ENCODE assay signal across 16 cellular contexts in the genomic region with DNA sequence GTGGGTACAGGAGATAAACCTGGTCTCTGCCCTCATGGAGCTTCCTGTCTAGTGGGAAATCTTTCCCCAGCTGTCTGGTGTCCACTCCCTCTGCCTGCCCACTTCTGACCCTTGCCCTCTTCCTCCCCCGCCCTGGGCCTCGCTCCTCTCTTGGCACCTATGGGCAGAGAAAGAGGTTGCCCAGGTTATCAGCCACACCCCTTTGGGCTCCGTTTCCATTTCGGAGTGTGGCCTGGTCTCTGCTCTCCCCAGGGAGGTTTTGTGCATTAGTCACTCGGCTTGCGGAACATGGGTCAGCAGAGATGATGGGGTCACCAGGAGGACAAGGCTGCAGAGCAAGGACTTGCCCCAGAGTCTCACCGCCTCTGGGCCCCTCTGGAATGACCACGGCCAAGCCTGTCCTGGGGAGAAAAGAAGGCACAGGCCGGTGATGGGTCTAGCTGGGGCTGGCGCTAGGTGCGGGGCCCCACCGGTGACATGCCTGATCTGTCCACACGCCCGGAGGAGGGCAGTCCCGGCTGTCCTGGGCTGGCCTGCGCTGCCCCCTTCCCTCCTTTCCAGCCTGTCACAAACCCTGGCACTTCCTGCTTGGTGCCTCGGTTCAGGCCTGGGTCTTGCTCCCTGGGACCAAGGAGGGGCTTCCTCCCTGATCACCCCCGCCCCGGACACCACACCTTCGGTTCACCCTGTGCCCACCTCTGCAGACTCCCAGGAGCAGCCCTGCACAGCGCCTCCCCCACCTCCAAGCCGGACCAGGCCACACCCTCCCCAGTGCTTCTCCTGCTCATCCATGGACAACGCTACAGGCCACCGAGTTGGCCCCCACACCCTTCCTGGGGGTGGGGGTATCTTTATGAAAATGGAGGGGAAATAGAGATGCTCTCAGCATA. TPM values are rescaled to one million over a fixed set of nuclear protein-coding genes. Genes with fewer than 3 reads are reported as not detected.
DNase-seq lines count a peak whose midpoint lies in the region; ATAC-seq and TF ChIP-seq lines count a peak whose summit lies in the region.
"Had no signal": no experiment of that assay in that cellular context is flagged by ENCODE, and none has a peak within 500 bp of the region (broad histone marks: within the 10 kb centered on the region; RNA-seq: fewer than 3 reads in every experiment).

No MANE protein-coding gene starts in this region.

- no peaks in the 10 kb centered on the region for H3K9me3 ChIP-seq in right cardiac atrium (ENCODE audit: control insufficient read depth, low read length)
- H3K9me3 ChIP-seq in adrenal gland (replicated peaks in 1 of 3) = no peaks in the 10 kb centered on the region
- no peaks in the 10 kb centered on the region for H3K9me3 ChIP-seq in hepatocyte (ENCODE audit: low read depth)
- H3K9me3 ChIP-seq in transverse colon = no peaks in the 10 kb centered on the region

- WGBS in right cardiac atrium = 69% methylated on average over 24 of the region's 24 CpGs
- 69 to 78% (median 72%) methylated on average over 15 to 24 of the region's 24 CpGs for WGBS in adrenal gland, 4 donors
- WGBS in hepatocyte (ENCODE audit: low lambda C conversion rate, missing lambda C conversion rate) = 68% methylated on average over 20 of the region's 24 CpGs
- 70 to 84% methylated on average over 5 to 24 of the region's 24 CpGs for WGBS in transverse colon (ENCODE audit: low coverage in 1 of 2), 2 donors

- no peaks in the 10 kb centered on the region for H3K27me3 ChIP-seq in right cardiac atrium (ENCODE audit: control insufficient read depth, insufficient read depth)
- H3K27me3 ChIP-seq in adrenal gland = no peaks in the 10 kb centered on the region
- no peaks in the 10 kb centered on the region for H3K27me3 ChIP-seq in hepatocyte
- H3K27me3 ChIP-seq in transverse colon = no peaks in the 10 kb centered on the region

- intact Hi-C loops in right cardiac atrium (cut with DNase I) = loop anchor here in 1 of 4 donors (10.0 kb wide), 1 partner anchor 283 kb away; no protein-coding TSS in a partner anchor
- intact Hi-C loops in Right ventricle myocardium superior (cut with DNase I) = no loop called here
- intact Hi-C loops in adrenal gland (cut with DNase I) = no loop called here
- intact Hi-C loops in transverse colon (cut with DNase I; ENCODE audit: low total_unique reads) = no loop called here

- no peaks in the 10 kb centered on the region for H4K20me1 ChIP-seq in hepatocyte (ENCODE audit: insufficient read depth, poor library complexity, severe bottlenecking)

- H3K9me2 ChIP-seq in hepatocyte (replicated peaks; ENCODE audit: insufficient read depth) = no peaks in the 10 kb centered on the region

- no peak for TF ChIP-seq CTCF in adrenal gland (IDR thresholded peaks at IDR 0.05)
- TF ChIP-seq CTCF in hepatocyte (IDR thresholded peaks at IDR 0.05; ENCODE audit: poor library complexity) = no peak
- no peak for TF ChIP-seq CTCF in transverse colon (IDR thresholded peaks at IDR 0.05)

- H3K27ac ChIP-seq in right cardiac atrium (ENCODE audit: low read length) = no peak overlapping the region
- H3K27ac ChIP-seq in adrenal gland = peak overlapping the region in 2 of 5 donors; percentile 39 to 63
- H3K27ac ChIP-seq in hepatocyte = peak overlapping the region; percentile 40
- no peak overlapping the region for H3K27ac ChIP-seq in transverse colon
- H3K27ac ChIP-seq: epithelial cell of prostate had no signal

- ATAC-seq in right cardiac atrium (peak; percentile 21 to 29), Right ventricle myocardium superior (ENCODE audit: poor library complexity) (no peak)
- ATAC-seq: activated naive CD4-positive, alpha-beta T cell treated with anti-CD3 and anti-CD28 coated beads, Interleukin-2, amount 50 U/mL, for 72 hours had no signal

- no peak for TF ChIP-seq EP300 in transverse colon (IDR thresholded peaks at IDR 0.05; ENCODE audit: low read depth)

- no peak overlapping the region for H2AFZ ChIP-seq in hepatocyte

- DNase-seq in right cardiac atrium (peak in 1 of 3 donors; percentile 42), Right ventricle myocardium superior (no peak), adrenal gland (peak in 6 of 7 donors; percentile 72 to 91 (median 82)), hepatocyte (ENCODE audit: low spot score) (peak; percentile 58), transverse colon (peak; percentile 45), DMS79 treated with DMSO at 0.1 percent for 48 hours (lab: John Stamatoyannopoulos, UW) (no peak), NCI-H1417 treated with DMSO at 0.1 percent for 48 hours (lab: John Stamatoyannopoulos, UW) (no peak), Ammon's horn (ENCODE audit: low spot score) (no peak)
- DNase-seq: 8988T; activated CD4-positive, CD25-positive, alpha-beta regulatory T cell; activated CD8-positive, alpha-beta memory T cell treated with anti-CD3 and anti-CD28 coated beads, Interleukin-2, amount 50 U/mL, for 48 hours; NCI-H1105; substantia nigra had no signal

- no peaks in the 10 kb centered on the region for H3K79me2 ChIP-seq in hepatocyte

- in situ Hi-C loops in transverse colon (cut with MboI; ENCODE audit: low pct_ligation_motif_present in 1 of 4, low pct_unique_long_range_greater_than_20kb in 1 of 4, low sequenced_read_pairs in 3 of 4) = no loop called here

- no peak overlapping the region for H3K4me2 ChIP-seq in hepatocyte

- H3K4me3 ChIP-seq in right cardiac atrium (ENCODE audit: low read length) (no peak overlapping the region), adrenal gland (no peak overlapping the region), hepatocyte (no peak overlapping the region), transverse colon (no peak overlapping the region)

- TF ChIP-seq POLR2A in adrenal gland (IDR thresholded peaks at IDR 0.05) (no peak), transverse colon (IDR thresholded peaks at IDR 0.05) (no peak)

- H3K4me1 ChIP-seq in right cardiac atrium (ENCODE audit: control insufficient read depth, insufficient read depth, low read length) (no peaks in the 10 kb centered on the region), adrenal gland (replicated peaks in 1 of 2) (peaks cover 4 to 14% of the 10 kb centered on the region in 2 donors), hepatocyte (ENCODE audit: insufficient read depth) (peaks cover 3% of the 10 kb centered on the region), transverse colon (peaks cover 2 to 26% (median 14%) of the 10 kb centered on the region in 4 donors)

- H3K36me3 ChIP-seq in adrenal gland (replicated peaks in 1 of 2) (no peaks in the 10 kb centered on the region), hepatocyte (replicated peaks; ENCODE audit: insufficient read depth, low read depth) (no peaks in the 10 kb centered on the region), transverse colon (no peaks in the 10 kb centered on the region)

RNA-seq across cellular contexts. Expression of gene MUC4, which starts 35.6 kb away (rescaled TPM):
- total RNA-seq in right cardiac atrium = under 1 TPM in 1 of 4 donors, not detected in 3; 0.12 TPM
- polyA plus RNA-seq in right cardiac atrium = 0.02 TPM
- not detected for total RNA-seq in Right ventricle myocardium superior
- total RNA-seq in adrenal gland = under 1 TPM in 3 of 8 donors, not detected in 5; 0.04 to 0.14 (median 0.04) TPM
- under 1 TPM in 2 of 3 donors, not detected in 1; 0.03 to 0.16 TPM for polyA plus RNA-seq in adrenal gland
- 0.32 and 1.7 TPM in 2 replicates for total RNA-seq in hepatocyte
- polyA plus RNA-seq in hepatocyte = 0.89 and 0.94 TPM in 2 replicates
- 100 to 1,000 TPM; 111 to 354 (median 170) TPM for total RNA-seq in transverse colon
- total RNA-seq: chondrocyte had no signal

Comparison
In these comparisons a context has a peak if more than half of its experiments do, and no peak if none do; other contexts are left out.
1. DNase-seq: peak in adrenal gland (6 of 7), hepatocyte (single experiment) and transverse colon (single experiment); none in Right ventricle myocardium superior (single experiment), DMS79 treated with DMSO at 0.1 percent for 48 hours (single experiment), NCI-H1417 treated with DMSO at 0.1 percent for 48 hours (single experiment) and Ammon's horn (single experiment).
2. RNA of gene MUC4, which starts 35.6 kb away (total RNA-seq): 111 to 354 TPM in transverse colon; 0.32 to 1.7 TPM in hepatocyte, 0.04 to 0.14 TPM in adrenal gland, 0.12 TPM in right cardiac atrium and not detected in Right ventricle myocardium superior (single experiment); every median in the first group is over 10 times any median in the second.